12 cellular contexts compared by ENCODE assay signal in genomic region chr3:58085616-58086015, GRCh38.
DNase-seq lines count a peak whose midpoint lies in the region; ATAC-seq and TF ChIP-seq lines count a peak whose summit lies in the region.
"Had no signal": no experiment of that assay in that cellular context is flagged by ENCODE, and none has a peak within 500 bp of the region (broad histone marks: within the 10 kb centered on the region; RNA-seq: fewer than 3 reads in every experiment).

No MANE protein-coding gene starts in this region.

- intact Hi-C loops in natural killer cell (cut with micrococcal nuclease) = no loop called here

- H3K4me1 ChIP-seq in MM.1S (ENCODE audit: low read length) = peaks cover 21% of the 10 kb centered on the region

- H3K9me3 Mint-ChIP-seq in natural killer cell = no peaks in the 10 kb centered on the region

- no peaks in the 10 kb centered on the region for H3K79me2 ChIP-seq in MM.1S (ENCODE audit: low read length)

- TF ChIP-seq CTCF in MM.1S (IDR thresholded peaks at IDR 0.05; ENCODE audit: low read length) (no peak), natural killer cell (IDR thresholded peaks at IDR 0.05) (no peak)

- peak overlapping the region; percentile 47 for H3K4me2 ChIP-seq in MM.1S (ENCODE audit: low read depth, low read length)

- no peaks in the 10 kb centered on the region for H3K9me3 ChIP-seq in MM.1S (replicated peaks; ENCODE audit: insufficient read depth, low read length)

- H3K27ac Mint-ChIP-seq in natural killer cell = peak overlapping the region; percentile 27 to 66

- peaks cover 18 to 19% of the 10 kb centered on the region in 2 donors for H3K4me1 Mint-ChIP-seq in natural killer cell

- no peaks in the 10 kb centered on the region for H3K36me3 ChIP-seq in MM.1S (replicated peaks; ENCODE audit: insufficient read depth, low read length)

- no peaks in the 10 kb centered on the region for H3K36me3 Mint-ChIP-seq in natural killer cell

- H4K20me1 ChIP-seq in MM.1S (ENCODE audit: insufficient read depth, low read length) = peaks cover 5% of the 10 kb centered on the region; the same call in 1 of the 2 replicates

- DNase-seq in MM.1S (peak; percentile 14), natural killer cell (no peak), NCI-H69 (lab: John Stamatoyannopoulos, UW) (no peak), CD1c-positive myeloid dendritic cell (ENCODE audit: extremely low spot score) (no peak), kidney tubule cell (ENCODE audit: low spot score) (no peak)
- DNase-seq: dorsolateral prefrontal cortex, midbrain, NCI-H1092 had no signal

- no peak overlapping the region for H2AFZ ChIP-seq in MM.1S (ENCODE audit: low read length)

- peak overlapping the region; percentile 54 for H3K4me3 Mint-ChIP-seq in natural killer cell

- H3K27me3 ChIP-seq in MM.1S (replicated peaks; ENCODE audit: insufficient read depth, low read length) = no peaks in the 10 kb centered on the region
- H3K27me3 ChIP-seq: dorsolateral prefrontal cortex had no signal

- peaks cover 12% of the 10 kb centered on the region for H3F3A ChIP-seq in MM.1S (ENCODE audit: insufficient read depth, low read length)

- H3K27me3 Mint-ChIP-seq in natural killer cell (ENCODE audit: low read depth in 2 of 2) = no peaks in the 10 kb centered on the region

- H3K27ac ChIP-seq in MM.1S (ENCODE audit: low read length) = no peak overlapping the region
- H3K27ac ChIP-seq: dorsolateral prefrontal cortex had no signal

- ATAC-seq in GM18867 (IDR thresholded peaks at IDR 0.05; ENCODE audit: unreplicated experiment) = peak; percentile 59
- peak; percentile 38 for ATAC-seq in GM21786 (IDR thresholded peaks at IDR 0.05; ENCODE audit: unreplicated experiment)
- peak in 2 of 3 donors; percentile 59 to 70 for ATAC-seq in natural killer cell
- ATAC-seq in GM19328 (IDR thresholded peaks at IDR 0.05; ENCODE audit: unreplicated experiment) = no peak

- H3K9ac ChIP-seq in MM.1S (ENCODE audit: low read length) = no peak overlapping the region

- no peak overlapping the region for H3K4me3 ChIP-seq in MM.1S (ENCODE audit: low read length)
- H3K4me3 ChIP-seq: dorsolateral prefrontal cortex, skin epidermis had no signal

- no peaks in the 10 kb centered on the region for H3K9me2 ChIP-seq in MM.1S (replicated peaks; ENCODE audit: insufficient read depth, low read length)
